17 cellular contexts compared by ENCODE assay signal in genomic region chr11:75821202-75821601, GRCh38. TPM values are rescaled to one million over a fixed set of nuclear protein-coding genes. Genes with fewer than 3 reads are reported as not detected.
A peak's percentile ranks its signal among the peaks of the same experiment; 100 is the strongest.
DNase-seq lines count a peak whose midpoint lies in the region; ATAC-seq and TF ChIP-seq lines count a peak whose summit lies in the region.
"Had no signal": no experiment of that assay in that cellular context is flagged by ENCODE, and none has a peak within 500 bp of the region (broad histone marks: within the 10 kb centered on the region; RNA-seq: fewer than 3 reads in every experiment).

No MANE protein-coding gene starts in this region.

- H2BK20ac ChIP-seq in IMR-90 (ENCODE audit: low read depth, low read length): no peak overlapping the region

- ATAC-seq in IMR-90 (ENCODE audit: low read depth): no peak
- ATAC-seq in GM21367 (IDR thresholded peaks at IDR 0.05; ENCODE audit: unreplicated experiment): no peak
- ATAC-seq in HG03135 (IDR thresholded peaks at IDR 0.05; ENCODE audit: unreplicated experiment): no peak
- ATAC-seq: T-cell had no signal

- 0 out of 2 replicates have a peak overlapping the region, but pooled peaks have one; percentile 55 for H3K23ac ChIP-seq in IMR-90 (ENCODE audit: low read depth, low read length)

- no peaks in the 10 kb centered on the region for H3K9me2 ChIP-seq in OCI-LY1 (ENCODE audit: low read depth, low read length)
- H3K9me2 ChIP-seq in hepatocyte (replicated peaks; ENCODE audit: insufficient read depth): no peaks in the 10 kb centered on the region
- H3K9me2 ChIP-seq: SK-N-SH had no signal

- no peak overlapping the region for H3K56ac ChIP-seq in IMR-90 (ENCODE audit: extremely low read depth, insufficient read depth, low read length)

- no peak overlapping the region for H4K5ac ChIP-seq in IMR-90 (ENCODE audit: low read depth, low read length)

- no peak for TF ChIP-seq POLR2A in IMR-90 (IDR thresholded peaks at IDR 0.05; ENCODE audit: low read depth, low read length)

- H3F3A ChIP-seq in OCI-LY1 (ENCODE audit: insufficient read depth, low read length): peaks cover 12% of the 10 kb centered on the region

- no peak overlapping the region for H3K4me3 ChIP-seq in IMR-90 (ENCODE audit: insufficient read depth, low read depth, low read length)
- no peak overlapping the region for H3K4me3 ChIP-seq in OCI-LY1 (ENCODE audit: low read depth, low read length, poor library complexity, severe bottlenecking)
- no peak overlapping the region for H3K4me3 ChIP-seq in subcutaneous abdominal adipose tissue (ENCODE audit: low read depth in 1 of 5, low read length in 5 of 5)
- no peak overlapping the region for H3K4me3 ChIP-seq in hepatocyte

- in situ Hi-C loops in IMR-90 (cut with MboI; ENCODE audit: low sequenced_read_pairs): no loop called here

- H3K4me3 Mint-ChIP-seq in chondrocyte (ENCODE audit: unreplicated experiment): no peak overlapping the region
- H3K4me3 Mint-ChIP-seq: T-cell had no signal

- H2AK9ac ChIP-seq in IMR-90 (replicated peaks; ENCODE audit: low read depth, low read length, poor library complexity): peak overlapping the region; percentile 1

- H3K9me1 ChIP-seq in IMR-90 (ENCODE audit: insufficient read depth, low read length): 0 out of 2 replicates have a peak, but pooled peaks cover 4% of the 10 kb centered on the region

- H3K27ac ChIP-seq in IMR-90 (ENCODE audit: insufficient read depth, low read length): no peak overlapping the region
- H3K27ac ChIP-seq in OCI-LY1 (ENCODE audit: low read depth, low read length, poor library complexity, severe bottlenecking): peak overlapping the region; percentile 34
- peak overlapping the region; percentile 92 for H3K27ac ChIP-seq in subcutaneous abdominal adipose tissue (ENCODE audit: low read depth, low read length)
- no peak overlapping the region for H3K27ac ChIP-seq in hepatocyte

- H3K79me2 ChIP-seq in OCI-LY1 (ENCODE audit: insufficient read depth, low read length) (peaks cover 71% of the 10 kb centered on the region), hepatocyte (peaks cover 96% of the 10 kb centered on the region)

- no peaks in the 10 kb centered on the region for H3K27me3 Mint-ChIP-seq in chondrocyte (ENCODE audit: low read depth)
- H3K27me3 Mint-ChIP-seq: T-cell had no signal

- CTCF ChIA-PET in IMR-90 (lab: Yijun Ruan, JAX): no interaction called here

- dilution Hi-C loops in IMR-90 (cut with HindIII; ENCODE audit: low sequenced_read_pairs, unreplicated experiment): no loop called here

- POLR2A ChIA-PET in IMR-90 (lab: Charles Lee; ENCODE audit: unreplicated experiment): no interaction called here

- no peak overlapping the region for H3K4ac ChIP-seq in IMR-90 (ENCODE audit: low read depth, low read length)

- H3K79me1 ChIP-seq in IMR-90 (ENCODE audit: low read depth in 1 of 2, low read length in 2 of 2): peaks cover 29 to 69% of the 10 kb centered on the region in 2 experiments; a peak in 3 of 4 replicates

- intact Hi-C loops in IMR-90 (cut with micrococcal nuclease): no loop called here

- H3K4me2 ChIP-seq in IMR-90 (ENCODE audit: low read depth, low read length) (no peak overlapping the region), OCI-LY1 (ENCODE audit: low read length) (no peak overlapping the region), hepatocyte (no peak overlapping the region)
- H3K4me2 ChIP-seq: SK-N-SH had no signal

- H4K8ac ChIP-seq in IMR-90 (ENCODE audit: low read depth in 2 of 2, low read length in 2 of 2): no peak overlapping the region

- H3K27ac Mint-ChIP-seq in chondrocyte (ENCODE audit: unreplicated experiment): peak overlapping the region; percentile 20
- H3K27ac Mint-ChIP-seq: T-cell had no signal

- no peak overlapping the region for H3K18ac ChIP-seq in IMR-90 (ENCODE audit: low read depth, low read length)

- no peaks in the 10 kb centered on the region for H3K36me3 Mint-ChIP-seq in chondrocyte (ENCODE audit: low read depth)

- H3K36me3 ChIP-seq in IMR-90 (ENCODE audit: control insufficient read depth, insufficient read depth, low read length): no peaks in the 10 kb centered on the region
- H3K36me3 ChIP-seq in OCI-LY1 (ENCODE audit: insufficient read depth, low read length): peaks cover 36% of the 10 kb centered on the region
- no peaks in the 10 kb centered on the region for H3K36me3 ChIP-seq in subcutaneous abdominal adipose tissue (ENCODE audit: control insufficient read depth in 5 of 5, insufficient read depth in 5 of 5, low read length in 5 of 5)
- H3K36me3 ChIP-seq in hepatocyte (replicated peaks; ENCODE audit: insufficient read depth, low read depth): no peaks in the 10 kb centered on the region

- H3K4me1 ChIP-seq in IMR-90 (ENCODE audit: control insufficient read depth, insufficient read depth, low read length) (peaks cover 10% of the 10 kb centered on the region), OCI-LY1 (ENCODE audit: insufficient read depth, low read length, severe bottlenecking) (peaks cover 75% of the 10 kb centered on the region), subcutaneous abdominal adipose tissue (ENCODE audit: control insufficient read depth in 5 of 5, insufficient read depth in 5 of 5, low read length in 5 of 5) (peaks cover 7 to 69% (median 58%) of the 10 kb centered on the region in 5 donors), hepatocyte (ENCODE audit: insufficient read depth) (peaks cover 24% of the 10 kb centered on the region)

- peaks cover 35% of the 10 kb centered on the region for H3K4me1 Mint-ChIP-seq in chondrocyte (ENCODE audit: low read depth)

- no peaks in the 10 kb centered on the region for H3K9me3 Mint-ChIP-seq in chondrocyte (ENCODE audit: low read depth)
- H3K9me3 Mint-ChIP-seq: T-cell had no signal

- H3K9me3 ChIP-seq in IMR-90 (ENCODE audit: control insufficient read depth, insufficient read depth, low read length) (no peaks in the 10 kb centered on the region), OCI-LY1 (ENCODE audit: low read length) (no peaks in the 10 kb centered on the region), subcutaneous abdominal adipose tissue (ENCODE audit: control insufficient read depth in 5 of 5, low read length in 5 of 5) (no peaks in the 10 kb centered on the region), hepatocyte (ENCODE audit: low read depth) (no peaks in the 10 kb centered on the region)
- H3K9me3 ChIP-seq: SK-N-SH had no signal

- TF ChIP-seq CTCF in IMR-90 (conservative IDR thresholded peaks at IDR 0.05; ENCODE audit: low read depth, low read length) (no peak), OCI-LY1 (IDR thresholded peaks at IDR 0.05; ENCODE audit: low read length) (no peak), chondrocyte (IDR thresholded peaks at IDR 0.05) (no peak), hepatocyte (IDR thresholded peaks at IDR 0.05; ENCODE audit: poor library complexity) (no peak)

- no peaks in the 10 kb centered on the region for H3K27me3 ChIP-seq in IMR-90 (ENCODE audit: control insufficient read depth, insufficient read depth, low read length)
- no peaks in the 10 kb centered on the region for H3K27me3 ChIP-seq in OCI-LY1 (ENCODE audit: insufficient read depth, low read length)
- H3K27me3 ChIP-seq in subcutaneous abdominal adipose tissue (ENCODE audit: control insufficient read depth in 5 of 5, insufficient read depth in 4 of 5, low read length in 5 of 5): no peaks in the 10 kb centered on the region
- no peaks in the 10 kb centered on the region for H3K27me3 ChIP-seq in hepatocyte

- DNase-seq in IMR-90 (no peak), chondrocyte (ENCODE audit: low spot score) (no peak), hepatocyte (ENCODE audit: low spot score) (no peak)
- DNase-seq: ACHN, DND-41, GOT3, NCI-H1105 treated with DMSO at 0.1 percent for 48 hours, NCI-H1694, NCI-H510A, NCI-H748 treated with DMSO at 0.1 percent for 48 hours, SHP77 treated with DMSO at 0.1 percent for 48 hours, SK-N-SH, T-cell had no signal

- H4K20me1 ChIP-seq in IMR-90 (ENCODE audit: insufficient read depth, low read length) (peaks cover 18% of the 10 kb centered on the region), OCI-LY1 (ENCODE audit: insufficient read depth, low read length) (no peaks in the 10 kb centered on the region), hepatocyte (ENCODE audit: insufficient read depth, poor library complexity, severe bottlenecking) (peaks cover 3% of the 10 kb centered on the region)

- H2AFZ ChIP-seq in IMR-90 (replicated peaks; ENCODE audit: low read length, poor library complexity) (no peak overlapping the region), OCI-LY1 (ENCODE audit: low read length) (no peak overlapping the region), hepatocyte (no peak overlapping the region)

- no peak overlapping the region for H2BK15ac ChIP-seq in IMR-90 (ENCODE audit: low read depth, low read length)

- BruUV-seq in IMR-90 (replicated peaks; lab: Mats Ljungman, UMichigan): no TSS peak

- no peak for TF ChIP-seq RAD21 in IMR-90 (IDR thresholded peaks at IDR 0.05; ENCODE audit: low read length)

- H4K91ac ChIP-seq in IMR-90 (ENCODE audit: insufficient read depth, low read depth, low read length): no peak overlapping the region

- no peak overlapping the region for H2BK5ac ChIP-seq in IMR-90 (ENCODE audit: low read depth, low read length, poor library complexity, severe bottlenecking)

- H3K14ac ChIP-seq in IMR-90 (replicated peaks; ENCODE audit: low read depth, low read length): no peak overlapping the region

- H3K9ac ChIP-seq in IMR-90 (ENCODE audit: low read depth, low read length) (no peak overlapping the region), OCI-LY1 (ENCODE audit: low read length) (no peak overlapping the region), subcutaneous abdominal adipose tissue (ENCODE audit: low read length in 5 of 5) (no peak overlapping the region)
- H3K9ac ChIP-seq: SK-N-SH had no signal

- H2BK120ac ChIP-seq in IMR-90 (ENCODE audit: low read depth, low read length): no peak overlapping the region

- 88% methylated on average over 3 of the region's 5 CpGs; no CpG with 5 or more reads in 1 of the 2 experiments for WGBS in IMR-90 (ENCODE audit: extremely low coverage in 2 of 2, insufficient read length in 1 of 2), 2 experiments
- WGBS in hepatocyte (ENCODE audit: low lambda C conversion rate, missing lambda C conversion rate): 81% methylated on average over 5 of the region's 5 CpGs

- H2AK5ac ChIP-seq in IMR-90 (ENCODE audit: low read depth, low read length): no peak overlapping the region

TF ChIP-seq in IMR-90, 13 proteins besides CTCF, POLR2A, EP300 and RAD21 (continues in another document):
- TF ChIP-seq BHLHE40 (IDR thresholded peaks at IDR 0.05; ENCODE audit: low read depth, low read length) (no peak), RFX5 (IDR thresholded peaks at IDR 0.05; ENCODE audit: low read depth, low read length) (no peak)

RNA-seq across cellular contexts. Expression of gene UVRAG, which starts 6.2 kb away (rescaled TPM):
- total RNA-seq in IMR-90 (2012; rRNA removed) (10.9 and 12.8 TPM in 2 replicates), chondrocyte (15.7 to 32.5 TPM (median 16.9 TPM) in 3 replicates), hepatocyte (25.2 and 36.5 TPM in 2 replicates)
- polyA plus RNA-seq in IMR-90 (2012; rRNA removed) (5.3 and 5.6 TPM in 2 replicates), hepatocyte (15.3 and 21.1 TPM in 2 replicates)
- 2.4 and 3.7 TPM in 2 replicates for polyA plus RNA-seq in IMR-90 (2012; cell fraction: cytosol; rRNA removed)
- polyA plus RNA-seq in IMR-90 (2012; cell fraction: nucleus; rRNA removed; ENCODE audit: low replicate concordance): 7.0 and 12.4 TPM in 2 replicates

RNA-seq across cellular contexts. Expression of gene DGAT2, which starts 52.6 kb away (rescaled TPM):
- total RNA-seq in IMR-90 (2012; rRNA removed) (2.2 and 2.3 TPM in 2 replicates), chondrocyte (1.3 to 1.6 TPM in 2 of 3 replicates, not detected in the other), hepatocyte (52.6 and 60.5 TPM in 2 replicates)
- polyA plus RNA-seq in IMR-90 (2012; rRNA removed) (1.7 and 2.4 TPM in 2 replicates), hepatocyte (27.5 and 55.6 TPM in 2 replicates)
- polyA plus RNA-seq in IMR-90 (2012; cell fraction: cytosol; rRNA removed): 0.86 and 1.9 TPM in 2 replicates
- polyA plus RNA-seq in IMR-90 (2012; cell fraction: nucleus; rRNA removed; ENCODE audit: low replicate concordance): 1.1 and 1.2 TPM in 2 replicates

Comparison
In these comparisons a context has a peak if more than half of its experiments do, and no peak if none do; other contexts are left out.
1. H3K27ac ChIP-seq: peak in OCI-LY1 (single experiment) and subcutaneous abdominal adipose tissue (single experiment); none in IMR-90 (single experiment) and hepatocyte (single experiment).
2. RNA of gene DGAT2, which starts 52.6 kb away (total RNA-seq): 52.6 to 60.5 TPM in hepatocyte; 2.2 to 2.3 TPM in IMR-90 and 1.3 to 1.6 TPM in chondrocyte; every median in the first group is over 10 times any median in the second.